15 cellular contexts compared by ENCODE assay signal in the genomic region with DNA sequence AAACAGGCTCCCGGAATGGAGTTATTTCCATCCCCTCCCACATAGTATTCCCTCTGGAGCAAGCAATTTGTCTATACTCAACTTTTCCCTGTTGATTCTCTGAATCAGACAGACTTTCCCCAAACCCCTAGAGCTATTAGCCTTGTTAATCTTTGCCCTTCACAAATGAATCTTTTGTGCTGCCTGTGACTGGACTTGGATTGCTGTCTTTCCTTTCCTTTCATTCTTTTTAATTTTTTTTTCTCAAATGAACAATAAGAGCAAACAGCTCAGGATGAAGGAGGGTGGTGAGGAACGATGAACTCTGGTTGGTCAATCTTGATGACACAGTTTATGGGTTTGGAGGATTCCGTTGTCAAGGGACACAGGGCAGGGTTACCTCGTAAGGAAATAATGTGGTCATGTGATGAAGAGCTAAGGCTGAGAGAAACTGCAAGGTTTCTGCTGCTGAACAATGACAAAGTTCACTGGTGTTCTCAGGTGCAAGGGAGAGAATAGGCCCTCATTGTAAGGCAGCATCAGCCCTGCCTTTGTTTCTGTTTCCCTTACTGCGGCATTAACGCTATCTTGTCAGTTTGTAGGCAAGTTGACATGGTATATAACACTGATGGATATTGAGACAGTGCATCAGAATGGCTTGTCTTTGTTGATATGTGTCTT.
DNase-seq lines count a peak whose midpoint lies in the region; ATAC-seq, FAIRE-seq and TF ChIP-seq lines count a peak whose summit lies in the region.
"Had no signal": no experiment of that assay in that cellular context is flagged by ENCODE, and none has a peak within 500 bp of the region (broad histone marks: within the 10 kb centered on the region; RNA-seq: fewer than 3 reads in every experiment).

No MANE protein-coding gene starts in this region.

- H2AK5ac ChIP-seq in IMR-90 (ENCODE audit: low read depth, low read length): no peak overlapping the region

- FAIRE-seq in astrocyte (lab: Jason Lieb, UNC): no peak

- no peak overlapping the region for H3K4me2 ChIP-seq in IMR-90 (ENCODE audit: low read depth, low read length)
- H3K4me2 ChIP-seq in astrocyte (ENCODE audit: low read length): peak overlapping the region; percentile 28
- H3K4me2 ChIP-seq: BLaER1 had no signal

- H2AK9ac ChIP-seq in IMR-90 (replicated peaks; ENCODE audit: low read depth, low read length, poor library complexity): peak overlapping the region; percentile 5

- H4K91ac ChIP-seq in IMR-90 (ENCODE audit: insufficient read depth, low read depth, low read length): no peak overlapping the region

- H3K4me1 Mint-ChIP-seq in astrocyte (ENCODE audit: low read depth, unreplicated experiment) (peaks cover 7% of the 10 kb centered on the region), immature natural killer cell (no peaks in the 10 kb centered on the region)

- H3K27ac ChIP-seq in IMR-90 (ENCODE audit: insufficient read depth, low read length) (no peak overlapping the region), astrocyte (ENCODE audit: low read depth, low read length) (no peak overlapping the region)
- H3K27ac ChIP-seq: BLaER1, thyroid gland had no signal

- H3K9me1 ChIP-seq in IMR-90 (ENCODE audit: insufficient read depth, low read length): no peaks in the 10 kb centered on the region

- no peak overlapping the region for H3K56ac ChIP-seq in IMR-90 (ENCODE audit: extremely low read depth, insufficient read depth, low read length)

- in situ Hi-C loops in IMR-90 (cut with MboI; ENCODE audit: low sequenced_read_pairs): no loop called here

- no peak overlapping the region for H2BK120ac ChIP-seq in IMR-90 (ENCODE audit: low read depth, low read length)

- CTCF ChIA-PET in IMR-90 (lab: Yijun Ruan, JAX): interaction anchor here (0.8 kb wide), 1 partner anchor 10 kb away, joined by 3 read pairs; no protein-coding TSS in a partner anchor

- no peaks in the 10 kb centered on the region for H3K36me3 ChIP-seq in IMR-90 (ENCODE audit: control insufficient read depth, insufficient read depth, low read length)
- no peaks in the 10 kb centered on the region for H3K36me3 ChIP-seq in astrocyte (ENCODE audit: insufficient read depth, low read length)
- no peaks in the 10 kb centered on the region for H3K36me3 ChIP-seq in kidney epithelial cell (ENCODE audit: control insufficient read depth, insufficient read depth, low read length)
- H3K36me3 ChIP-seq: BLaER1, MG63, thyroid gland had no signal

- H2BK5ac ChIP-seq in IMR-90 (ENCODE audit: low read depth, low read length, poor library complexity, severe bottlenecking): no peak overlapping the region

- H3K9ac ChIP-seq in IMR-90 (ENCODE audit: low read depth, low read length) (no peak overlapping the region), astrocyte (ENCODE audit: low read length) (no peak overlapping the region)
- H3K9ac ChIP-seq: BLaER1 had no signal

- H3K79me1 ChIP-seq in IMR-90 (ENCODE audit: low read depth in 1 of 2, low read length in 2 of 2): no peaks in the 10 kb centered on the region

- H3K27ac Mint-ChIP-seq in astrocyte (ENCODE audit: unreplicated experiment): peak overlapping the region; percentile 38
- no peak overlapping the region for H3K27ac Mint-ChIP-seq in immature natural killer cell

- H2BK20ac ChIP-seq in IMR-90 (ENCODE audit: low read depth, low read length): no peak overlapping the region

- H3K36me3 Mint-ChIP-seq in astrocyte (ENCODE audit: low read depth, unreplicated experiment) (no peaks in the 10 kb centered on the region), immature natural killer cell (peaks cover 0 to 3% (median 0%) of the 10 kb centered on the region in 3 donors)

- H4K5ac ChIP-seq in IMR-90 (ENCODE audit: low read depth, low read length): no peak overlapping the region

- TF ChIP-seq CTCF in IMR-90 (conservative IDR thresholded peaks at IDR 0.05; ENCODE audit: low read depth, low read length) (no peak), astrocyte (IDR thresholded peaks at IDR 0.05; ENCODE audit: insufficient read depth, low read depth, low read length) (no peak), kidney epithelial cell (IDR thresholded peaks at IDR 0.05; ENCODE audit: insufficient read depth, low read length, poor library complexity, severe bottlenecking) (no peak)

- no peak for TF ChIP-seq RAD21 in IMR-90 (IDR thresholded peaks at IDR 0.05; ENCODE audit: low read length)

- no peak overlapping the region for H2BK15ac ChIP-seq in IMR-90 (ENCODE audit: low read depth, low read length)

- H3K4ac ChIP-seq in IMR-90 (ENCODE audit: low read depth, low read length): no peak overlapping the region

- H3K9me3 ChIP-seq in IMR-90 (ENCODE audit: control insufficient read depth, insufficient read depth, low read length) (no peaks in the 10 kb centered on the region), astrocyte (ENCODE audit: insufficient read depth, low read depth, low read length) (no peaks in the 10 kb centered on the region)
- H3K9me3 ChIP-seq: BLaER1, MG63, thyroid gland had no signal

- H2AFZ ChIP-seq in IMR-90 (replicated peaks; ENCODE audit: low read length, poor library complexity) (no peak overlapping the region), astrocyte (ENCODE audit: low read depth, low read length) (peak overlapping the region; percentile 44)

- H3K79me2 ChIP-seq in astrocyte (ENCODE audit: insufficient read depth, low read length): no peaks in the 10 kb centered on the region

- H3K4me3 ChIP-seq in IMR-90 (ENCODE audit: insufficient read depth, low read depth, low read length) (no peak overlapping the region), astrocyte (ENCODE audit: insufficient read depth, low read depth, low read length) (no peak overlapping the region), kidney epithelial cell (ENCODE audit: low read depth, low read length) (no peak overlapping the region)
- H3K4me3 ChIP-seq: BLaER1, MG63, thyroid gland had no signal

- no peak overlapping the region for H3K4me3 Mint-ChIP-seq in astrocyte (ENCODE audit: unreplicated experiment)
- H3K4me3 Mint-ChIP-seq in immature natural killer cell: no peak overlapping the region

- dilution Hi-C loops in IMR-90 (cut with HindIII; ENCODE audit: low sequenced_read_pairs, unreplicated experiment): no loop called here

- H3K9me3 Mint-ChIP-seq in astrocyte (ENCODE audit: unreplicated experiment) (no peaks in the 10 kb centered on the region), immature natural killer cell (peaks cover 0 to 15% (median 1%) of the 10 kb centered on the region in 6 donors)

- H3K14ac ChIP-seq in IMR-90 (replicated peaks; ENCODE audit: low read depth, low read length): no peak overlapping the region

- DNase-seq in Ammon's horn (ENCODE audit: low spot score) (peak; percentile 12), IMR-90 (peak; percentile 25), astrocyte (ENCODE audit: low read depth) (peak; percentile 51), kidney epithelial cell (ENCODE audit: low read depth) (peak; percentile 41), immature natural killer cell (no peak), activated gamma-delta T cell treated with Interleukin-2 at 50 U/mL for 16 hours (no peak)
- no peak for DNase-seq in stimulated activated CD4-positive, alpha-beta T cell treated with anti-CD3 and anti-CD28 coated beads, Interleukin-1b, Interleukin-23, amount 100 ng/mL, for 48 hours
- DNase-seq: amniotic stem cell, MG63, posterior cingulate gyrus, T-helper 9 cell, thyroid gland had no signal

- no peak overlapping the region for H4K8ac ChIP-seq in IMR-90 (ENCODE audit: low read depth in 2 of 2, low read length in 2 of 2)

- no peaks in the 10 kb centered on the region for H3K27me3 Mint-ChIP-seq in astrocyte (ENCODE audit: low read depth, unreplicated experiment)
- H3K27me3 Mint-ChIP-seq in immature natural killer cell (ENCODE audit: low read depth in 3 of 3): no peaks in the 10 kb centered on the region

- WGBS in IMR-90 (ENCODE audit: extremely low coverage in 2 of 2, insufficient read length in 1 of 2), 2 experiments: 0% methylated on average over 1 of the region's 6 CpGs; no CpG with 5 or more reads in 1 of the 2 experiments

- no peak overlapping the region for H3K18ac ChIP-seq in IMR-90 (ENCODE audit: low read depth, low read length)

- H4K20me1 ChIP-seq in IMR-90 (ENCODE audit: insufficient read depth, low read length): no peaks in the 10 kb centered on the region
- H4K20me1 ChIP-seq in astrocyte (ENCODE audit: insufficient read depth, low read length): no peaks in the 10 kb centered on the region
- H4K20me1 ChIP-seq: BLaER1 had no signal

- H3K27me3 ChIP-seq in IMR-90 (ENCODE audit: control insufficient read depth, insufficient read depth, low read length) (no peaks in the 10 kb centered on the region), astrocyte (ENCODE audit: insufficient read depth, low read length) (no peaks in the 10 kb centered on the region), kidney epithelial cell (ENCODE audit: control insufficient read depth, insufficient read depth, low read length) (no peaks in the 10 kb centered on the region)
- H3K27me3 ChIP-seq: BLaER1, MG63, thyroid gland had no signal

- POLR2A ChIA-PET in IMR-90 (lab: Charles Lee; ENCODE audit: unreplicated experiment): interaction anchor here (0.6 kb wide), 1 partner anchor 1282 kb away, joined by 3 read pairs; no protein-coding TSS in a partner anchor

- no peak for TF ChIP-seq POLR2A in IMR-90 (IDR thresholded peaks at IDR 0.05; ENCODE audit: low read depth, low read length)

- H3K4me1 ChIP-seq in IMR-90 (ENCODE audit: control insufficient read depth, insufficient read depth, low read length): no peaks in the 10 kb centered on the region
- peaks cover 8% of the 10 kb centered on the region for H3K4me1 ChIP-seq in astrocyte (ENCODE audit: insufficient read depth, low read length)
- H3K4me1 ChIP-seq: BLaER1, thyroid gland had no signal

- ATAC-seq in IMR-90 (ENCODE audit: low read depth): peak; percentile 51; the same call in 1 of the 2 replicates
- no peak for ATAC-seq in HG03520 (IDR thresholded peaks at IDR 0.05; ENCODE audit: unreplicated experiment)
- ATAC-seq: HCT116 had no signal

- intact Hi-C loops in IMR-90 (cut with micrococcal nuclease): no loop called here

- no peak overlapping the region for H3K23ac ChIP-seq in IMR-90 (ENCODE audit: low read depth, low read length)

- BruUV-seq in IMR-90 (replicated peaks; lab: Mats Ljungman, UMichigan): no TSS peak

TF ChIP-seq in IMR-90, 13 proteins besides CTCF, POLR2A, EP300 and RAD21:
- TF ChIP-seq, protein P1, sequence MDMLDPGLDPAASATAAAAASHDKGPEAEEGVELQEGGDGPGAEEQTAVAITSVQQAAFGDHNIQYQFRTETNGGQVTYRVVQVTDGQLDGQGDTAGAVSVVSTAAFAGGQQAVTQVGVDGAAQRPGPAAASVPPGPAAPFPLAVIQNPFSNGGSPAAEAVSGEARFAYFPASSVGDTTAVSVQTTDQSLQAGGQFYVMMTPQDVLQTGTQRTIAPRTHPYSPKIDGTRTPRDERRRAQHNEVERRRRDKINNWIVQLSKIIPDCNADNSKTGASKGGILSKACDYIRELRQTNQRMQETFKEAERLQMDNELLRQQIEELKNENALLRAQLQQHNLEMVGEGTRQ (IDR thresholded peaks at IDR 0.05; ENCODE audit: low read depth, low read length): peak; percentile 45; the same call in 1 of the 2 replicates
- TF ChIP-seq SMC3 (IDR thresholded peaks at IDR 0.05; ENCODE audit: low read depth, low read length): no peak

Comparison
In these comparisons a context has a peak if more than half of its experiments do, and no peak if none do; other contexts are left out.
1. DNase-seq: peak in Ammon's horn (single experiment), IMR-90 (single experiment), astrocyte (single experiment) and kidney epithelial cell (single experiment); none in immature natural killer cell (0 of 3), stimulated activated CD4-positive, alpha-beta T cell treated with anti-CD3 and anti-CD28 coated beads, Interleukin-1b, Interleukin-23, amount 100 ng/mL, for 48 hours (single experiment) and activated gamma-delta T cell treated with Interleukin-2 at 50 U/mL for 16 hours (single experiment).